Comparison of ENCODE assay signal across 31 cellular contexts in the genomic region with DNA sequence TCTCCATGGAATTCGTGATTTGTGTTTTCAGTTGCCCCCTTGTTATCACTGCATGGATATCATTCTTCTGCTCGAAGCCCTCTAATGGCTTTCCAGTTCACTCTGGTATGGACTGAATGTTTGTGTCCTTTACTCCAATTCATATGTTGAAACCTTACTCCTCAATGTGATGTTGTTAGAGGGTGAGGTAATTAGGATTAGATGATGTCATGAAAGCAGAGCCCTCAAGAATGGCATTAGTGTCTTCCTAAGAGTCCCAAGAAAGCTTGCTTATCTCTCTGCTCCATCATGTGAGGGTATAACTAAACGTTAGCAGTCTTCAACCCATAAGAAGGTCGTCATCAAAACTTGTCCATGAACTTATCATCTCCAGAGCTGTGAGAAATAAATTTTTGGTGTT.
"Had no signal": no experiment of that assay in that cellular context is flagged by ENCODE, and none has a peak within 500 bp of the region (broad histone marks: within the 10 kb centered on the region; RNA-seq: fewer than 3 reads in every experiment).

No MANE protein-coding gene starts in this region.

- H3K4me1 Mint-ChIP-seq: natural killer cell; nephron; neural progenitor cell; stimulated activated memory B cell treated with anti-CD40 and anti-IgM and Interleukin-4, amounts not matched to agents 10 μg/mL and 1 μg/mL and 100 μg/mL, for 72 hours; stimulated activated naive CD8-positive, alpha-beta T cell treated with anti-CD3 and anti-CD28 coated beads, Interleukin-15, amount 100 ng/mL, for 72 hours had no signal

- H3K27me3 Mint-ChIP-seq: progenitor cell of endocrine pancreas; stimulated activated memory B cell treated with anti-CD40 and anti-IgM and Interleukin-4, amounts not matched to agents 10 μg/mL and 1 μg/mL and 100 μg/mL, for 72 hours; stimulated activated naive CD8-positive, alpha-beta T cell treated with anti-CD3 and anti-CD28 coated beads, Interleukin-15, amount 100 ng/mL, for 72 hours; type B pancreatic cell had no signal

- H3K36me3 ChIP-seq: neural progenitor cell, ovary, spleen, suprapubic skin, tibial artery, transverse colon, upper lobe of right lung, uterus had no signal

- H3K36me3 Mint-ChIP-seq: neural progenitor cell; stimulated activated memory B cell treated with anti-CD40 and anti-IgM and Interleukin-4, amounts not matched to agents 10 μg/mL and 1 μg/mL and 100 μg/mL, for 72 hours; type B pancreatic cell had no signal

- H3K27ac Mint-ChIP-seq: natural killer cell; nephron; neural progenitor cell; progenitor cell of endocrine pancreas; stimulated activated memory B cell treated with anti-CD40 and anti-IgM and Interleukin-4, amounts not matched to agents 10 μg/mL and 1 μg/mL and 100 μg/mL, for 72 hours; stimulated activated naive CD8-positive, alpha-beta T cell treated with anti-CD3 and anti-CD28 coated beads, Interleukin-15, amount 100 ng/mL, for 72 hours; type B pancreatic cell had no signal

- H3K9ac ChIP-seq: neural progenitor cell, parathyroid adenoma had no signal

- H3K4me2 ChIP-seq: neural progenitor cell, smooth muscle cell had no signal

- H3K4me1 ChIP-seq: neural progenitor cell, parathyroid adenoma, psoas muscle, spleen, suprapubic skin, testis, tibial artery, transverse colon, upper lobe of right lung, uterus had no signal

- H3K9me3 Mint-ChIP-seq: nephron had no signal

- H3K4me3 Mint-ChIP-seq: natural killer cell; nephron; neural progenitor cell; stimulated activated memory B cell treated with anti-CD40 and anti-IgM and Interleukin-4, amounts not matched to agents 10 μg/mL and 1 μg/mL and 100 μg/mL, for 72 hours; stimulated activated naive CD8-positive, alpha-beta T cell treated with anti-CD3 and anti-CD28 coated beads, Interleukin-15, amount 100 ng/mL, for 72 hours; type B pancreatic cell had no signal

- H2AFZ ChIP-seq: neural progenitor cell, parathyroid adenoma had no signal

- H3K27me3 ChIP-seq: neural progenitor cell, ovary, spleen, suprapubic skin, testis, tibial artery, transverse colon, upper lobe of right lung, uterus had no signal

- H3K4me3 ChIP-seq: neural progenitor cell, ovary, psoas muscle, skin epidermis, smooth muscle cell, spleen, suprapubic skin, testis, tibial artery, transverse colon, upper lobe of right lung, uterus had no signal

- H3K79me2 ChIP-seq: parathyroid adenoma had no signal

- H3K27ac ChIP-seq: neural progenitor cell, ovary, parathyroid adenoma, psoas muscle, skin epidermis, spleen, suprapubic skin, testis, tibial artery, transverse colon, upper lobe of right lung, uterus had no signal

- ATAC-seq: natural killer cell; psoas muscle; right cardiac atrium; sciatic nerve; stimulated activated memory B cell treated with anti-CD40 and anti-IgM and Interleukin-4, amounts not matched to agents 10 μg/mL and 1 μg/mL and 100 μg/mL, for 72 hours; stimulated activated naive CD8-positive, alpha-beta T cell treated with anti-CD3 and anti-CD28 coated beads, Interleukin-15, amount 100 ng/mL, for 72 hours; stimulated activated naive CD8-positive, alpha-beta T cell treated with anti-CD3 and anti-CD28 coated beads, Interleukin-15, Interleukin-2, amounts not matched to agents 100 U/mL and 50 U/mL, for 24 hours; upper lobe of right lung had no signal

- H3K9me3 ChIP-seq: ovary, psoas muscle, suprapubic skin, testis, transverse colon, upper lobe of right lung, uterus had no signal

- DNase-seq: natural killer cell; occipital lobe; ovary; posterior cingulate gyrus; psoas muscle; right cardiac atrium; spleen; stimulated activated CD4-positive, alpha-beta T cell treated with anti-CD3 and anti-CD28 coated beads, Interleukin-12 subunit alpha, Interleukin-12 subunit beta, amount 100 ng/mL, for 4 hours; stimulated activated CD4-positive, alpha-beta T cell treated with anti-CD3 and anti-CD28 coated beads, Interleukin-1b, Interleukin-23, amount 100 ng/mL, for 48 hours; stimulated activated CD4-positive, alpha-beta T cell treated with anti-CD3 and anti-CD28 coated beads, Interleukin-4, amount 100 ng/mL, for 1 hour; stimulated activated CD4-positive, alpha-beta T cell treated with anti-CD3 and anti-CD28 coated beads, Interleukin-4, amount 100 ng/mL, for 4 hours; stimulated activated CD8-positive, alpha-beta memory T cell treated with anti-CD3 and anti-CD28 coated beads, Interleukin-4, amount 100 ng/mL, for 48 hours; stimulated activated naive CD4-positive, alpha-beta T cell; stimulated activated naive CD8-positive, alpha-beta T cell treated with anti-CD3 and anti-CD28 coated beads, Interleukin-15, amount 100 ng/mL, for 72 hours; stimulated activated naive CD8-positive, alpha-beta T cell treated with anti-CD3 and anti-CD28 coated beads, Interleukin-15, Interleukin-2, amounts not matched to agents 100 U/mL and 50 U/mL, for 24 hours; substantia nigra; testis; tibial artery; transverse colon; upper lobe of right lung; uterus had no signal
